16 cellular contexts compared by ENCODE assay signal in the genomic region with DNA sequence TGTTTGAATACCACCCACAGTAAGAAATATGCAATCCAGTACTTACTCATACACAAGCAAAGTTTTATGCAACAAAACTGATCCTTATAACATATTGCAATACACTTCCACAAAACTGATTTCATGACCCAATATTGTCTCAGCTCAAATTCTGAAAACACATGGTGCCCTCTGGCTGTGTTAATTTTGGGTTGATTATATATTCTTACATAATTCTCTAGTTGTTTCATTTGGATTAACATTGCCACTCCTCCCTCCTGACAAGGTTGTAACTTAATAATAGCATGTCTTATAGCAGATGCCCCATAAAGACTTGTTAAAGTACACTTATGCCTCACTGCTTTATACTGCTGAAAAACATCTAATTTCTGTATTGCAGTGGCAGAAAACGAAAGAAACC.
A peak's percentile ranks its signal among the peaks of the same experiment; 100 is the strongest.
DNase-seq lines count a peak whose midpoint lies in the region; ATAC-seq, FAIRE-seq and TF ChIP-seq lines count a peak whose summit lies in the region.
"Had no signal": no experiment of that assay in that cellular context is flagged by ENCODE, and none has a peak within 500 bp of the region (broad histone marks: within the 10 kb centered on the region; RNA-seq: fewer than 3 reads in every experiment).

No MANE protein-coding gene starts in this region.

- H3K36me3 Mint-ChIP-seq in activated naive CD4-positive, alpha-beta T cell treated with anti-CD3 and anti-CD28 coated beads, Interleukin-2, amount 50 U/mL, for 24 hours, result peaks cover 17% of the 10 kb centered on the region

- H3K4me3 Mint-ChIP-seq in activated naive CD4-positive, alpha-beta T cell treated with anti-CD3 and anti-CD28 coated beads, Interleukin-2, amount 50 U/mL, for 24 hours, result peak overlapping the region; percentile 0
- H3K4me3 Mint-ChIP-seq: B cell; stimulated activated naive B cell treated with anti-CD40 and anti-IgM and Interleukin-4, amounts not matched to agents 10 μg/mL and 1 μg/mL and 100 μg/mL, for 72 hours had no signal

- peak overlapping the region in 3 of 5 donors; percentile 27 to 60 (median 29) for H3K27ac ChIP-seq in adrenal gland
- peak overlapping the region; percentile 95 for H3K27ac ChIP-seq in psoas muscle

- H3K27me3 ChIP-seq in adrenal gland (no peaks in the 10 kb centered on the region), psoas muscle (ENCODE audit: insufficient read depth in 3 of 3, low read length in 2 of 3) (no peaks in the 10 kb centered on the region)

- 47 to 70% (median 57%) methylated on average over 1 of the region's 1 CpG for WGBS in adrenal gland, 4 donors
- 61 to 69% (median 68%) methylated on average over 1 of the region's 1 CpG for WGBS in psoas muscle, 3 donors

- H3K9me3 Mint-ChIP-seq in activated naive CD4-positive, alpha-beta T cell treated with anti-CD3 and anti-CD28 coated beads, Interleukin-2, amount 50 U/mL, for 24 hours, result no peaks in the 10 kb centered on the region
- H3K9me3 Mint-ChIP-seq: stimulated activated naive B cell treated with anti-CD40 and anti-IgM and Interleukin-4, amounts not matched to agents 10 μg/mL and 1 μg/mL and 100 μg/mL, for 72 hours had no signal

- H3K4me1 ChIP-seq in adrenal gland (replicated peaks in 1 of 2), result peaks cover 17 to 76% of the 10 kb centered on the region in 2 donors
- peaks cover 86% of the 10 kb centered on the region for H3K4me1 ChIP-seq in psoas muscle

- ATAC-seq in psoas muscle, result no peak
- ATAC-seq in GM21723 (IDR thresholded peaks at IDR 0.05; ENCODE audit: unreplicated experiment), result no peak
- ATAC-seq in GM18870 (IDR thresholded peaks at IDR 0.05; ENCODE audit: unreplicated experiment), result no peak
- ATAC-seq: stimulated activated naive B cell treated with anti-CD40 and anti-IgM and Interleukin-4, amounts not matched to agents 10 μg/mL and 1 μg/mL and 100 μg/mL, for 72 hours had no signal

- intact Hi-C loops in adrenal gland (cut with DNase I) (loop anchor here in 1 of 2 donors (10.0 kb wide), 1 partner anchor 99 kb away; a partner anchor contains a TSS), psoas muscle (cut with DNase I) (loop anchor here in 1 of 2 donors (10.0 kb wide), 1 partner anchor 99 kb away; a partner anchor contains a TSS)

- H3K4me3 ChIP-seq in adrenal gland (no peak overlapping the region), psoas muscle (no peak overlapping the region)

- no peak for TF ChIP-seq POLR2A in adrenal gland (IDR thresholded peaks at IDR 0.05)

- DNase-seq in activated naive CD4-positive, alpha-beta T cell (lab: John Stamatoyannopoulos, UW), result no peak
- DNase-seq in adrenal gland, result no peak
- no peak for DNase-seq in psoas muscle
- no peak for DNase-seq in T-helper 2 cell
- no peak for DNase-seq in frontal cortex (ENCODE audit: low spot score in 2 of 2)
- DNase-seq: activated CD4-positive, alpha-beta T cell treated with anti-CD3 and anti-CD28 coated beads, Interleukin-2, amount 50 U/mL, for 48 hours; MM.1S; NCI-H2081 treated with DMSO at 0.1 percent for 48 hours; NCI-H82; RPMI8226; stimulated activated CD4-positive, alpha-beta T cell treated with anti-CD3 and anti-CD28 coated beads, Interleukin-4, amount 100 ng/mL, for 4 hours; stimulated activated naive B cell treated with anti-CD40 and anti-IgM and Interleukin-4, amounts not matched to agents 10 μg/mL and 1 μg/mL and 100 μg/mL, for 72 hours had no signal

- H3K27me3 Mint-ChIP-seq in activated naive CD4-positive, alpha-beta T cell treated with anti-CD3 and anti-CD28 coated beads, Interleukin-2, amount 50 U/mL, for 24 hours, result no peaks in the 10 kb centered on the region
- H3K27me3 Mint-ChIP-seq: B cell; stimulated activated naive B cell treated with anti-CD40 and anti-IgM and Interleukin-4, amounts not matched to agents 10 μg/mL and 1 μg/mL and 100 μg/mL, for 72 hours had no signal

- FAIRE-seq in frontal cortex (lab: Jason Lieb, UNC), result no peak

- peak overlapping the region; percentile 94 for H3K27ac Mint-ChIP-seq in activated naive CD4-positive, alpha-beta T cell treated with anti-CD3 and anti-CD28 coated beads, Interleukin-2, amount 50 U/mL, for 24 hours
- H3K27ac Mint-ChIP-seq: B cell had no signal

- H3K36me3 ChIP-seq in adrenal gland (replicated peaks in 1 of 2) (peaks cover 0 to 50% of the 10 kb centered on the region in 2 donors), psoas muscle (ENCODE audit: insufficient read depth in 1 of 2, low read depth in 1 of 2) (peaks cover 19 to 72% of the 10 kb centered on the region in 2 donors)

- H3K4me1 Mint-ChIP-seq in activated naive CD4-positive, alpha-beta T cell treated with anti-CD3 and anti-CD28 coated beads, Interleukin-2, amount 50 U/mL, for 24 hours, result peaks cover 84% of the 10 kb centered on the region

- no peak for TF ChIP-seq CTCF in adrenal gland (IDR thresholded peaks at IDR 0.05)
- no peak for TF ChIP-seq CTCF in psoas muscle (IDR thresholded peaks at IDR 0.05)

- H3K9me3 ChIP-seq in adrenal gland (replicated peaks in 1 of 3) (no peaks in the 10 kb centered on the region), psoas muscle (no peaks in the 10 kb centered on the region)
